Comparison of ENCODE assay signal across 20 cellular contexts in the genomic region with DNA sequence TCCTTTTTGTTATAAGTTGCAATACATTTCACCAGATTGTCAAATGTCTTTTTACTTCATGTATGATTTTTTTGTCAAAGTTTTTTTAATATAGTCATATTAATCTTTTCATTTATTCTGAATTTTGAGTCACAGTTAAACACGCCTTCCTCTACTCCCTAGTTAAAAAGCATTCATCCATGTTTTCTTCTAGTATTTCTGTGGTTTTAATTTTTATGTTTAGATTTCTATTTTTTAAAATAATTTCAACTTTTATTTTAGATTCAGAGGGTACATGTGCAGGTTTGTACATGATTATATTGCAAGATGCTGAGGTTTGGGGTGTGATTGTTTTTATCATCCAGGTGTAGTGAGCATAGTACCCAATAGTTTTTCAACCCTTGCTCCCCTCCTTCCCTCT.
DNase-seq lines count a peak whose midpoint lies in the region; ATAC-seq, FAIRE-seq and TF ChIP-seq lines count a peak whose summit lies in the region.
"Had no signal": no experiment of that assay in that cellular context is flagged by ENCODE, and none has a peak within 500 bp of the region (broad histone marks: within the 10 kb centered on the region; RNA-seq: fewer than 3 reads in every experiment).

No MANE protein-coding gene starts in this region.

- POLR2A ChIA-PET in K562 (lab: Yijun Ruan, JAX), result no interaction called here

- H3K9me3 ChIP-seq in K562 (replicated peaks; ENCODE audit: control insufficient read depth, insufficient read depth, low read depth, low read length), result no peaks in the 10 kb centered on the region
- H3K9me3 ChIP-seq: Caco-2 had no signal

- TF ChIP-seq RAD21 in K562 (CRISPR knock-in tag; conservative IDR thresholded peaks at IDR 0.05 in 1 of 2, IDR thresholded peaks at IDR 0.05 in 1 of 2), result no peak

- no peaks in the 10 kb centered on the region for H3K79me2 ChIP-seq in K562 (ENCODE audit: control insufficient read depth, insufficient read depth, low read length)

- H2AFZ ChIP-seq in K562 (ENCODE audit: low read depth, low read length), result no peak overlapping the region

- H3K9ac ChIP-seq in K562 (ENCODE audit: insufficient read depth in 1 of 2, low read depth in 2 of 2, low read length in 2 of 2), result no peak overlapping the region
- H3K9ac ChIP-seq: BLaER1 treated with 17β-estradiol and CSF1 and Interleukin-3, amounts not matched to agents 10 nM and 100 nM had no signal

- no peak overlapping the region for H3K27ac ChIP-seq in K562 (ENCODE audit: extremely low read depth, low read depth, low read length)
- H3K27ac ChIP-seq: BLaER1 treated with 17β-estradiol and CSF1 and Interleukin-3, amounts not matched to agents 10 nM and 100 nM; C4-2B had no signal

- CTCF ChIA-PET in K562 (lab: Yijun Ruan, JAX; ENCODE audit: low intra/inter-chr PET ratio), result no interaction called here

- no peak overlapping the region for H3K4me2 ChIP-seq in K562 (ENCODE audit: insufficient read depth, low read length)
- H3K4me2 ChIP-seq: BLaER1 treated with 17β-estradiol and CSF1 and Interleukin-3, amounts not matched to agents 10 nM and 100 nM had no signal

- H3K36me3 ChIP-seq in K562 (ENCODE audit: control insufficient read depth, insufficient read depth, low read length), result peaks cover 26% of the 10 kb centered on the region

- in situ Hi-C loops in K562 (cut with MboI), result no loop called here

- ATAC-seq in K562, result no peak
- ATAC-seq: CD8-positive, alpha-beta T cell; GM12878 had no signal

- FAIRE-seq in G401.6 (lab: Jason Lieb, UNC), result peak; percentile 58
- no peak for FAIRE-seq in K562 (lab: Jason Lieb, UNC)
- FAIRE-seq in islet of Langerhans (lab: Jason Lieb, UNC), result peak; percentile 56
- FAIRE-seq: D721Med, GM12878, GM12892 had no signal

- no peaks in the 10 kb centered on the region for H4K20me1 ChIP-seq in K562 (replicated peaks; ENCODE audit: control insufficient read depth, insufficient read depth, low read length)
- H4K20me1 ChIP-seq: BLaER1 treated with 17β-estradiol and CSF1 and Interleukin-3, amounts not matched to agents 10 nM and 100 nM had no signal

- no peaks in the 10 kb centered on the region for H3K4me1 ChIP-seq in K562 (replicated peaks in 1 of 2; ENCODE audit: control insufficient read depth in 2 of 2, insufficient read depth in 2 of 2, low read length in 2 of 2)
- H3K4me1 ChIP-seq: BLaER1 treated with 17β-estradiol and CSF1 and Interleukin-3, amounts not matched to agents 10 nM and 100 nM; Caco-2 had no signal

- no peaks in the 10 kb centered on the region for H3K9me1 ChIP-seq in K562 (ENCODE audit: control insufficient read depth, insufficient read depth, low read length)

- H3K27me3 ChIP-seq in K562 (ENCODE audit: control insufficient read depth in 2 of 2, insufficient read depth in 2 of 2, low read length in 2 of 2), result no peaks in the 10 kb centered on the region
- H3K27me3 ChIP-seq: BLaER1 treated with 17β-estradiol and CSF1 and Interleukin-3, amounts not matched to agents 10 nM and 100 nM had no signal

- no peak for TF ChIP-seq CTCF in K562 (IDR thresholded peaks at IDR 0.05 in 2 of 3, conservative IDR thresholded peaks at IDR 0.05 in 1 of 3; ENCODE audit: insufficient read depth in 2 of 3, low read depth in 1 of 3, low read length in 3 of 3)

- no TSS peak for BruUV-seq in K562 (replicated peaks; lab: Mats Ljungman, UMichigan)

- WGBS in K562 (ENCODE audit: insufficient coverage, low coverage, missing lambda C conversion rate), result 97% methylated on average over 1 of the region's 1 CpG

- TF ChIP-seq POLR2A in K562 (conservative IDR thresholded peaks at IDR 0.05), result no peak

- no peak for DNase-seq in K562 (ENCODE audit: extremely low read depth in 1 of 4, low spot score in 3 of 4)
- DNase-seq in AG08396 (ENCODE audit: low spot score), result no peak
- no peak for DNase-seq in activated CD4-positive, alpha-beta T cell treated with anti-CD3 and anti-CD28 coated beads, Interleukin-2, amount 50 U/mL, for 48 hours
- no peak for DNase-seq in NCI-H526 treated with DMSO at 0.1 percent for 48 hours (lab: John Stamatoyannopoulos, UW)
- DNase-seq: 8988T; ACHN; AML-193; Caco-2; Calu3; CD4-positive, alpha-beta T cell; CD8-positive, alpha-beta T cell; DMS79 treated with DMSO at 0.1 percent for 48 hours; GDM1 had no signal

- intact Hi-C loops in K562 (cut with micrococcal nuclease), result no loop called here

- no peak overlapping the region for H3K4me3 ChIP-seq in K562
- H3K4me3 ChIP-seq: BLaER1 treated with 17β-estradiol and CSF1 and Interleukin-3, amounts not matched to agents 10 nM and 100 nM; GM12878 had no signal

- no peak for TF ChIP-seq EP300 in K562 (IDR thresholded peaks at IDR 0.05; ENCODE audit: low read length)

TF ChIP-seq in K562, 482 proteins besides CTCF, POLR2A, EP300 and RAD21:
- TF ChIP-seq ETV6 (IDR thresholded peaks at IDR 0.05; ENCODE audit: borderline replicate concordance in 1 of 2, low read depth in 2 of 2, low read length in 1 of 2), result no peak
- TF ChIP-seq ETV6 (CRISPR knock-in tag; IDR thresholded peaks at IDR 0.05; ENCODE audit: borderline replicate concordance), result no peak
- TF ChIP-seq ZNF583 (CRISPR knock-in tag; IDR thresholded peaks at IDR 0.05), result peak; percentile 91; the same call in 1 of the 2 replicates
